ENCODE assay signal across 12 cellular contexts in the genomic region with DNA sequence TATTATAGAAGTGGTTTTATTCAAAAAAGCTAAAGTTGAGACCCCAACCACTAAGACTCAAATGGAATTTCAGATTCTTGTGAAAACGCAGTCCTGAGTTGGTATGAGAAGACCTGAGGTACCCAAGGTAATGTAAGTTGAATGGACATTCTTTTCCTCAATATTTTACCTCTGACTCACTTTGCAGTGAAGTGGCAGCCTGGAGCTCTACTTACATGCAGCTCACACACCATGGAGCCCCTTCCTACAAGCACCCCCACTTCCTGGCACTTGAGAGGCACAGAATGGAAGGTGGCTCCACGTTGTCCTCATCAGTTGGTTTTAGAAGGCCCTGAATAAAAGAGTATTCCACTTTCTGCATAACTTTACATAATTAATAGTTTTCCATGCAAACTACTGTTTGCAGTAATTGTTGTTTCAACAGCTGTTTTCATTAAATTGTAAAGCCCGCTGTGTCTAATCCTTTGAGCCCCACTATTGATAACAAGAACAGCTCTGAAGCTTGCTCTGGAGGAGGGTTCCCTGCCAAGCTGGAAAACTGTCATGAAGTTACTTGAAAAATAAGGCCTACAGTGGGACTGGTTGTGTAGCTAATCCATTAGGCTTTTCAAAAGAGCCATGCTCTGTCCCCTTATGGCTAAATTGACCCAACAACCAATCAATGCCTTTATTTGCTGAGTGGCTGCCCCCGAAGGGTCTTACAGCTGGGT.
DNase-seq lines count a peak whose midpoint lies in the region; ATAC-seq, FAIRE-seq and TF ChIP-seq lines count a peak whose summit lies in the region.
"Had no signal": no experiment of that assay in that cellular context is flagged by ENCODE, and none has a peak within 500 bp of the region (broad histone marks: within the 10 kb centered on the region; RNA-seq: fewer than 3 reads in every experiment).

No MANE protein-coding gene starts in this region.

- H3K4me1 ChIP-seq in psoas muscle = no peaks in the 10 kb centered on the region

- DNase-seq in Right ventricle myocardium superior = no peak
- DNase-seq in cardiac septum (ENCODE audit: low spot score) = no peak
- DNase-seq in bronchial epithelial cell (ENCODE audit: low read depth) = peak; percentile 77
- peak; percentile 56 for DNase-seq in kidney glomerular epithelial cell (lab: John Stamatoyannopoulos, UW)
- DNase-seq in omental fat pad (ENCODE audit: low spot score) = no peak
- DNase-seq in psoas muscle = no peak
- DNase-seq: activated naive CD4-positive, alpha-beta T cell treated with anti-CD3 and anti-CD28 coated beads, Interleukin-2, amount 50 U/mL, for 16 hours; stimulated activated CD8-positive, alpha-beta memory T cell treated with anti-CD3 and anti-CD28 coated beads, Interleukin-4, amount 100 ng/mL, for 48 hours had no signal

- peak; percentile 54 for ATAC-seq in Right ventricle myocardium superior (ENCODE audit: poor library complexity)
- no peak for ATAC-seq in omental fat pad (ENCODE audit: low FRiP score)
- no peak for ATAC-seq in HG03457 (IDR thresholded peaks at IDR 0.05; ENCODE audit: unreplicated experiment)
- ATAC-seq in psoas muscle = no peak
- ATAC-seq in HG03571 (IDR thresholded peaks at IDR 0.05; ENCODE audit: unreplicated experiment) = no peak

- no peak overlapping the region for H3K27ac ChIP-seq in psoas muscle

- WGBS in psoas muscle, 3 donors = 65 to 78% (median 76%) methylated on average over 4 of the region's 4 CpGs

- no peaks in the 10 kb centered on the region for H3K36me3 ChIP-seq in bronchial epithelial cell (ENCODE audit: control insufficient read depth, insufficient read depth, low read length)
- no peaks in the 10 kb centered on the region for H3K36me3 ChIP-seq in psoas muscle (ENCODE audit: insufficient read depth in 1 of 2, low read depth in 1 of 2)

- intact Hi-C loops in Right ventricle myocardium superior (cut with DNase I) = loop anchor here (10.0 kb wide), 1 partner anchor 131 kb away; no protein-coding TSS in a partner anchor
- intact Hi-C loops in cardiac septum (cut with DNase I) = no loop called here
- intact Hi-C loops in psoas muscle (cut with DNase I) = no loop called here

- H3K27me3 ChIP-seq in bronchial epithelial cell (ENCODE audit: control insufficient read depth, insufficient read depth, low read length) (no peaks in the 10 kb centered on the region), psoas muscle (ENCODE audit: insufficient read depth in 3 of 3, low read length in 2 of 3) (no peaks in the 10 kb centered on the region)

- no peak for FAIRE-seq in bronchial epithelial cell (lab: Jason Lieb, UNC)
- FAIRE-seq: colon, GM12891 had no signal

- no peaks in the 10 kb centered on the region for H3K9me3 ChIP-seq in psoas muscle

- TF ChIP-seq CTCF in bronchial epithelial cell (IDR thresholded peaks at IDR 0.05; ENCODE audit: insufficient read depth, low read length, severe bottlenecking) = no peak
- TF ChIP-seq CTCF in omental fat pad (IDR thresholded peaks at IDR 0.05) = no peak
- no peak for TF ChIP-seq CTCF in psoas muscle (IDR thresholded peaks at IDR 0.05)

- no peak overlapping the region for H3K4me3 ChIP-seq in bronchial epithelial cell (ENCODE audit: low read depth, low read length)
- H3K4me3 ChIP-seq in psoas muscle = no peak overlapping the region

Comparison
In these comparisons a context has a peak if more than half of its experiments do, and no peak if none do; other contexts are left out.
1. DNase-seq: peak in bronchial epithelial cell (single experiment) and kidney glomerular epithelial cell (single experiment); none in Right ventricle myocardium superior (single experiment), cardiac septum (single experiment), omental fat pad (single experiment) and psoas muscle (0 of 2).